12 cellular contexts compared by ENCODE assay signal in the genomic region with DNA sequence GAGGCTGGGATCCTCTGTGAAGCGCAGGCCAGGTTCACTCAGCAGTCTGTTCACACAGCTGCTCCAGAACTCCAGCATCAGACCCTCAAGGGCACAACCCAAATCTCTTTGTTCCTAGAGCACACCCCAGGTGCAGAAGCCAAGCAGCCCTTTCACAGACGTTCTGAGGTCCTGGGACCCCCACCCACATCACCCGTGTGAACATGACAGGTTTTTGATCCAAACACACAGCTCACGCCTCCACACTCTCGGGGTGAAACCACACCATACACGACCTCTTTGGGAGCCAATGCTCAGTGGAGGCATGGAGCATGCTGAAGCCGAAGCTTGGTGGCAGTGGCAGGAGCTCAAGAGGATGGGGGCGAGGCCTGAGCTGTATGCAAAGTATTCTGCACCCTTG.
DNase-seq lines count a peak whose midpoint lies in the region; ATAC-seq and TF ChIP-seq lines count a peak whose summit lies in the region.
"Had no signal": no experiment of that assay in that cellular context is flagged by ENCODE, and none has a peak within 500 bp of the region (broad histone marks: within the 10 kb centered on the region; RNA-seq: fewer than 3 reads in every experiment).

No MANE protein-coding gene starts in this region.

- WGBS in stomach, 5 donors: 73 to 81% (median 78%) methylated on average over 8 of the region's 8 CpGs
- WGBS in thyroid gland, 2 donors: 76 to 96% methylated on average over 5 to 8 of the region's 8 CpGs

- H3K9me3 ChIP-seq in iPS-15b (ENCODE audit: control insufficient read depth, insufficient read depth, low read length) (no peaks in the 10 kb centered on the region), stomach (no peaks in the 10 kb centered on the region), thyroid gland (no peaks in the 10 kb centered on the region)
- H3K9me3 ChIP-seq: suprapubic skin had no signal

- peaks cover 26% of the 10 kb centered on the region for H3K36me3 ChIP-seq in iPS-15b (ENCODE audit: control insufficient read depth, insufficient read depth, low read length)
- peaks cover 9 to 46% (median 41%) of the 10 kb centered on the region in 4 donors for H3K36me3 ChIP-seq in stomach
- peaks cover 0 to 4% of the 10 kb centered on the region in 2 donors for H3K36me3 ChIP-seq in thyroid gland

- no peak for TF ChIP-seq EP300 in stomach (IDR thresholded peaks at IDR 0.05)

- DNase-seq in activated T-cell treated with anti-CD3 and anti-CD28 coated beads, Interleukin-2, amount 50 U/mL, for 72 hours: no peak
- DNase-seq in activated T-cell treated with anti-CD3 and anti-CD28 coated beads, Interleukin-2, amount 50 U/mL, for 1 hour: no peak
- DNase-seq in activated CD4-positive, alpha-beta memory T cell treated with anti-CD3 and anti-CD28 coated beads, Interleukin-2, amount 10 ng/mL, durations not matched to agents 7 days and 5 days: no peak
- DNase-seq in stomach: no peak
- DNase-seq in thyroid gland: no peak
- no peak for DNase-seq in NCI-H146 (lab: John Stamatoyannopoulos, UW)
- DNase-seq: NCI-H1048, NCI-H510A had no signal

- H3K27me3 ChIP-seq in iPS-15b (ENCODE audit: control insufficient read depth, insufficient read depth, low read length) (no peaks in the 10 kb centered on the region), stomach (no peaks in the 10 kb centered on the region), thyroid gland (no peaks in the 10 kb centered on the region)
- H3K27me3 ChIP-seq: suprapubic skin had no signal

- POLR2A ChIA-PET in activated CD4-positive, alpha-beta memory T cell treated with anti-CD3 and anti-CD28 coated beads, Interleukin-2, amount 10 ng/mL, durations not matched to agents 7 days and 5 days (lab: Charles Lee): interaction anchor here (0.8 to 4.7 kb wide), 25 partner anchors 10 to 559 kb away, joined by 3 to 52 read pairs (median 6); a partner anchor contains a TSS

- H3K9ac ChIP-seq in iPS-15b (ENCODE audit: low read depth, low read length): peak overlapping the region; percentile 37

- no peaks in the 10 kb centered on the region for H3K9me3 Mint-ChIP-seq in activated T-cell treated with anti-CD3 and anti-CD28 coated beads, Interleukin-2, amount 50 U/mL, for 72 hours
- no peaks in the 10 kb centered on the region for H3K9me3 Mint-ChIP-seq in activated CD4-positive, alpha-beta memory T cell treated with anti-CD3 and anti-CD28 coated beads, Interleukin-2, amount 10 ng/mL, durations not matched to agents 7 days and 5 days
- H3K9me3 Mint-ChIP-seq: dendritic cell treated with granulocyte-macrophage colony-stimulating factor and Interleukin-4, amounts not matched to agents 40 ng/mL and 50 ng/mL, for 4 days had no signal

- H3K27ac ChIP-seq in stomach: peak overlapping the region in 3 of 5 donors; percentile 42 to 75 (median 70)
- H3K27ac ChIP-seq in thyroid gland: peak overlapping the region in 1 of 3 donors; percentile 49

- H3K27ac Mint-ChIP-seq in activated T-cell treated with anti-CD3 and anti-CD28 coated beads, Interleukin-2, amount 50 U/mL, for 72 hours: peak overlapping the region; percentile 87
- peak overlapping the region; percentile 99 for H3K27ac Mint-ChIP-seq in activated CD4-positive, alpha-beta memory T cell treated with anti-CD3 and anti-CD28 coated beads, Interleukin-2, amount 10 ng/mL, durations not matched to agents 7 days and 5 days
- H3K27ac Mint-ChIP-seq: dendritic cell treated with granulocyte-macrophage colony-stimulating factor and Interleukin-4, amounts not matched to agents 40 ng/mL and 50 ng/mL, for 4 days had no signal

- CTCF ChIA-PET in activated CD4-positive, alpha-beta memory T cell treated with anti-CD3 and anti-CD28 coated beads, Interleukin-2, amount 10 ng/mL, durations not matched to agents 7 days and 5 days (lab: Charles Lee): interaction anchor here (0.6 to 3.1 kb wide), 9 partner anchors 9 to 504 kb away, joined by 3 to 22 read pairs (median 4); a partner anchor contains a TSS

- peaks cover 5 to 28% of the 10 kb centered on the region in 2 donors for H3K36me3 Mint-ChIP-seq in activated T-cell treated with anti-CD3 and anti-CD28 coated beads, Interleukin-2, amount 50 U/mL, for 72 hours (ENCODE audit: insufficient read depth in 2 of 2)
- peaks cover 64% of the 10 kb centered on the region for H3K36me3 Mint-ChIP-seq in activated CD4-positive, alpha-beta memory T cell treated with anti-CD3 and anti-CD28 coated beads, Interleukin-2, amount 10 ng/mL, durations not matched to agents 7 days and 5 days (ENCODE audit: low read depth)

- no peaks in the 10 kb centered on the region for H3K27me3 Mint-ChIP-seq in activated T-cell treated with anti-CD3 and anti-CD28 coated beads, Interleukin-2, amount 50 U/mL, for 72 hours (ENCODE audit: low read depth)
- H3K27me3 Mint-ChIP-seq in activated CD4-positive, alpha-beta memory T cell treated with anti-CD3 and anti-CD28 coated beads, Interleukin-2, amount 10 ng/mL, durations not matched to agents 7 days and 5 days: no peaks in the 10 kb centered on the region
- H3K27me3 Mint-ChIP-seq: dendritic cell treated with granulocyte-macrophage colony-stimulating factor and Interleukin-4, amounts not matched to agents 40 ng/mL and 50 ng/mL, for 4 days had no signal

- H3K4me1 ChIP-seq in iPS-15b (ENCODE audit: control insufficient read depth, insufficient read depth, low read length) (peaks cover 7% of the 10 kb centered on the region), stomach (peaks cover 40 to 82% (median 67%) of the 10 kb centered on the region in 4 donors), thyroid gland (peaks cover 12 to 47% of the 10 kb centered on the region in 2 donors)

- TF ChIP-seq CTCF in stomach (IDR thresholded peaks at IDR 0.05) (no peak), thyroid gland (IDR thresholded peaks at IDR 0.05) (no peak)

- H3K4me1 Mint-ChIP-seq in activated T-cell treated with anti-CD3 and anti-CD28 coated beads, Interleukin-2, amount 50 U/mL, for 72 hours (ENCODE audit: low read depth): peaks cover 83% of the 10 kb centered on the region
- H3K4me1 Mint-ChIP-seq in activated CD4-positive, alpha-beta memory T cell treated with anti-CD3 and anti-CD28 coated beads, Interleukin-2, amount 10 ng/mL, durations not matched to agents 7 days and 5 days: peaks cover 90% of the 10 kb centered on the region

- TF ChIP-seq POLR2A in stomach (IDR thresholded peaks at IDR 0.05) (no peak), thyroid gland (IDR thresholded peaks at IDR 0.05) (no peak)

- peak overlapping the region; percentile 80 to 87 for H3K4me3 Mint-ChIP-seq in activated T-cell treated with anti-CD3 and anti-CD28 coated beads, Interleukin-2, amount 50 U/mL, for 72 hours
- H3K4me3 Mint-ChIP-seq in activated CD4-positive, alpha-beta memory T cell treated with anti-CD3 and anti-CD28 coated beads, Interleukin-2, amount 10 ng/mL, durations not matched to agents 7 days and 5 days: peak overlapping the region; percentile 70
- H3K4me3 Mint-ChIP-seq: dendritic cell treated with granulocyte-macrophage colony-stimulating factor and Interleukin-4, amounts not matched to agents 40 ng/mL and 50 ng/mL, for 4 days had no signal

- no peak for ATAC-seq in activated T-cell treated with anti-CD3 and anti-CD28 coated beads, Interleukin-2, amount 50 U/mL, for 72 hours (replicated peaks in 1 of 2)
- ATAC-seq in GM19035 (IDR thresholded peaks at IDR 0.05; ENCODE audit: unreplicated experiment): no peak

- H3K4me3 ChIP-seq in iPS-15b (ENCODE audit: low read depth, low read length) (no peak overlapping the region), stomach (no peak overlapping the region), thyroid gland (replicated peaks in 1 of 3) (no peak overlapping the region)
- H3K4me3 ChIP-seq: suprapubic skin had no signal

- intact Hi-C loops in stomach (cut with DNase I; ENCODE audit: low total_unique reads) (no loop called here), thyroid gland (cut with DNase I) (no loop called here)
